In genomic region chr12:52579468-52580450, GRCh38 we compare ENCODE assay signal across 23 cellular contexts. TPM values are rescaled to one million over a fixed set of nuclear protein-coding genes. Genes with fewer than 3 reads are reported as not detected.
DNase-seq lines count a peak whose midpoint lies in the region; ATAC-seq, FAIRE-seq and TF ChIP-seq lines count a peak whose summit lies in the region.
"Had no signal": no experiment of that assay in that cellular context is flagged by ENCODE, and none has a peak within 500 bp of the region (broad histone marks: within the 10 kb centered on the region; RNA-seq: fewer than 3 reads in every experiment).

No MANE protein-coding gene starts in this region.

- BruUV-seq in OCI-LY7 (replicated peaks; lab: Mats Ljungman, UMichigan): no TSS peak

- H2AFZ ChIP-seq in hepatocyte: no peak overlapping the region
- H2AFZ ChIP-seq in smooth muscle cell (ENCODE audit: low read depth): no peak overlapping the region
- H2AFZ ChIP-seq in OCI-LY7 (ENCODE audit: low read length): no peak overlapping the region

- H3K4me1 ChIP-seq in RWPE2 (ENCODE audit: insufficient read depth, poor library complexity, severe bottlenecking) (peaks cover 40% of the 10 kb centered on the region), hepatocyte (ENCODE audit: insufficient read depth) (no peaks in the 10 kb centered on the region), smooth muscle cell (ENCODE audit: low read depth) (no peaks in the 10 kb centered on the region), OCI-LY7 (ENCODE audit: insufficient read depth, low read length, poor library complexity, severe bottlenecking) (no peaks in the 10 kb centered on the region)
- H3K4me1 ChIP-seq: pancreas, testis had no signal

- H3K9me2 ChIP-seq in hepatocyte (replicated peaks; ENCODE audit: insufficient read depth) (no peaks in the 10 kb centered on the region), OCI-LY7 (ENCODE audit: insufficient read depth, low read length) (no peaks in the 10 kb centered on the region)

- no peaks in the 10 kb centered on the region for H3K79me2 ChIP-seq in hepatocyte
- H3K79me2 ChIP-seq in smooth muscle cell (ENCODE audit: low read depth): no peaks in the 10 kb centered on the region
- no peaks in the 10 kb centered on the region for H3K79me2 ChIP-seq in OCI-LY7 (ENCODE audit: insufficient read depth, low read depth, low read length)

- H3K4me3 ChIP-seq in RWPE2 (ENCODE audit: severe bottlenecking) (no peak overlapping the region), hepatocyte (no peak overlapping the region), smooth muscle cell (no peak overlapping the region), OCI-LY7 (ENCODE audit: low read depth, low read length, poor library complexity, severe bottlenecking) (no peak overlapping the region)
- H3K4me3 ChIP-seq: pancreas, testis had no signal

- POLR2A ChIA-PET in OCI-LY7 (lab: Charles Lee): interaction anchor here (0.5 to 0.6 kb wide), 2 partner anchors 237 to 276 kb away, joined by 3 read pairs; no protein-coding TSS in a partner anchor

- H3K9me3 Mint-ChIP-seq in endothelial cell (ENCODE audit: unreplicated experiment): no peaks in the 10 kb centered on the region
- H3K9me3 Mint-ChIP-seq: activated CD4-positive, alpha-beta memory T cell treated with anti-CD3 and anti-CD28 coated beads, Interleukin-2, amount 10 ng/mL, durations not matched to agents 7 days and 5 days; activated T-cell treated with anti-CD3 and anti-CD28 coated beads, Interleukin-2, amount 50 U/mL, for 4 hours had no signal

- CTCF ChIA-PET in OCI-LY7 (lab: Charles Lee; ENCODE audit: unreplicated experiment): interaction anchor here (0.5 kb wide), 1 partner anchor 398 kb away, joined by 7 read pairs; no protein-coding TSS in a partner anchor

- H3K4me2 ChIP-seq in hepatocyte (no peak overlapping the region), smooth muscle cell (no peak overlapping the region), OCI-LY7 (ENCODE audit: low read length) (no peak overlapping the region)

- no peak overlapping the region for H3K27ac Mint-ChIP-seq in endothelial cell (ENCODE audit: unreplicated experiment)
- H3K27ac Mint-ChIP-seq: activated CD4-positive, alpha-beta memory T cell treated with anti-CD3 and anti-CD28 coated beads, Interleukin-2, amount 10 ng/mL, durations not matched to agents 7 days and 5 days had no signal

- peaks cover 2% of the 10 kb centered on the region for H3K27me3 Mint-ChIP-seq in endothelial cell (ENCODE audit: unreplicated experiment)

- 75% methylated on average over 10 of the region's 10 CpGs for WGBS in hepatocyte (ENCODE audit: low lambda C conversion rate, missing lambda C conversion rate)
- WGBS in smooth muscle cell (ENCODE audit: low lambda C conversion rate): 72% methylated on average over 10 of the region's 10 CpGs

- intact Hi-C loops in OCI-LY7 (cut with micrococcal nuclease; ENCODE audit: unreplicated experiment): no loop called here

- ATAC-seq in RWPE2 (ENCODE audit: low read depth): peak; percentile 52
- ATAC-seq: activated T-cell treated with anti-CD3 and anti-CD28 coated beads, Interleukin-2, amount 50 U/mL, for 4 hours; pancreas had no signal

- H4K20me1 ChIP-seq in hepatocyte (ENCODE audit: insufficient read depth, poor library complexity, severe bottlenecking) (no peaks in the 10 kb centered on the region), smooth muscle cell (ENCODE audit: low read depth) (no peaks in the 10 kb centered on the region), OCI-LY7 (ENCODE audit: insufficient read depth, low read length) (no peaks in the 10 kb centered on the region)

- no peaks in the 10 kb centered on the region for H3K36me3 Mint-ChIP-seq in endothelial cell (ENCODE audit: low read depth, unreplicated experiment)

- no peak for FAIRE-seq in RCC 7860 (lab: Jason Lieb, UNC)
- FAIRE-seq: D721Med, GM12892, pancreas had no signal

- H3K4me3 Mint-ChIP-seq in endothelial cell (ENCODE audit: unreplicated experiment): no peak overlapping the region
- H3K4me3 Mint-ChIP-seq: activated CD4-positive, alpha-beta memory T cell treated with anti-CD3 and anti-CD28 coated beads, Interleukin-2, amount 10 ng/mL, durations not matched to agents 7 days and 5 days; activated T-cell treated with anti-CD3 and anti-CD28 coated beads, Interleukin-2, amount 50 U/mL, for 4 hours had no signal

- H3K36me3 ChIP-seq in RWPE2 (ENCODE audit: low read depth): no peaks in the 10 kb centered on the region
- H3K36me3 ChIP-seq in hepatocyte (replicated peaks; ENCODE audit: insufficient read depth, low read depth): no peaks in the 10 kb centered on the region
- no peaks in the 10 kb centered on the region for H3K36me3 ChIP-seq in smooth muscle cell (ENCODE audit: low read depth)
- no peaks in the 10 kb centered on the region for H3K36me3 ChIP-seq in OCI-LY7 (ENCODE audit: insufficient read depth, low read length)
- H3K36me3 ChIP-seq: pancreas had no signal

- H3K27ac ChIP-seq in RWPE2 (ENCODE audit: poor library complexity, severe bottlenecking): peak overlapping the region; percentile 83
- peak overlapping the region; percentile 20 for H3K27ac ChIP-seq in hepatocyte
- H3K27ac ChIP-seq in smooth muscle cell (ENCODE audit: low read depth): peak overlapping the region; percentile 77
- no peak overlapping the region for H3K27ac ChIP-seq in OCI-LY7 (ENCODE audit: low read depth, low read length, poor library complexity, severe bottlenecking)
- H3K27ac ChIP-seq: 22Rv1, pancreas, testis had no signal

- H3K27me3 ChIP-seq in RWPE2 (ENCODE audit: insufficient read depth, poor library complexity, severe bottlenecking) (no peaks in the 10 kb centered on the region), hepatocyte (no peaks in the 10 kb centered on the region), smooth muscle cell (ENCODE audit: low read depth) (no peaks in the 10 kb centered on the region)
- H3K27me3 ChIP-seq: pancreas, testis had no signal

- DNase-seq in DMS 273 (lab: John Stamatoyannopoulos, UW; ENCODE audit: unreplicated experiment): peak; percentile 6
- DNase-seq in DMS 273 treated with DMSO at 0.1 percent for 48 hours (lab: John Stamatoyannopoulos, UW): no peak
- peak; percentile 36 for DNase-seq in RWPE2 (ENCODE audit: low spot score)
- DNase-seq in hepatocyte (ENCODE audit: low spot score): no peak
- DNase-seq in smooth muscle cell (lab: John Stamatoyannopoulos, UW; ENCODE audit: unreplicated experiment): no peak
- DNase-seq in endothelial cell (ENCODE audit: low spot score): no peak
- DNase-seq in RCC 7860 (ENCODE audit: low spot score): no peak
- DNase-seq in OCI-LY7 (ENCODE audit: low spot score): no peak
- DNase-seq: activated CD4-positive, alpha-beta memory T cell treated with anti-CD3 and anti-CD28 coated beads, Interleukin-2, amount 10 ng/mL, durations not matched to agents 7 days and 5 days; activated naive CD4-positive, alpha-beta T cell treated with anti-CD3 and anti-CD28 coated beads, Interleukin-2, amount 50 U/mL, for 16 hours; activated T-cell treated with anti-CD3 and anti-CD28 coated beads, Interleukin-2, amount 50 U/mL, for 4 hours; Kasumi-1; NK-92 treated with Interleukin-12 subunit alpha and Interleukin-12 subunit beta, amount 100 ng/mL, for 24 hours; pancreas; testis had no signal

- H3K9me3 ChIP-seq in RWPE2 (ENCODE audit: severe bottlenecking) (no peaks in the 10 kb centered on the region), hepatocyte (ENCODE audit: low read depth) (no peaks in the 10 kb centered on the region), smooth muscle cell (replicated peaks; ENCODE audit: low read depth) (no peaks in the 10 kb centered on the region), OCI-LY7 (ENCODE audit: low read length) (no peaks in the 10 kb centered on the region)
- H3K9me3 ChIP-seq: pancreas, testis had no signal

- H3K9ac ChIP-seq in smooth muscle cell (ENCODE audit: low read depth): peak overlapping the region; percentile 35

- peaks cover 9% of the 10 kb centered on the region for H3K4me1 Mint-ChIP-seq in endothelial cell (ENCODE audit: unreplicated experiment)
- H3K4me1 Mint-ChIP-seq: activated CD4-positive, alpha-beta memory T cell treated with anti-CD3 and anti-CD28 coated beads, Interleukin-2, amount 10 ng/mL, durations not matched to agents 7 days and 5 days had no signal

- no peaks in the 10 kb centered on the region for H3F3A ChIP-seq in smooth muscle cell (ENCODE audit: low read depth)

- TF ChIP-seq CTCF in RWPE2 (IDR thresholded peaks at IDR 0.05; ENCODE audit: poor library complexity, severe bottlenecking): no peak
- TF ChIP-seq CTCF in hepatocyte (IDR thresholded peaks at IDR 0.05; ENCODE audit: poor library complexity): no peak
- TF ChIP-seq CTCF in smooth muscle cell (IDR thresholded peaks at IDR 0.05; ENCODE audit: borderline replicate concordance, insufficient read depth, poor library complexity, severe bottlenecking): no peak
- no peak for TF ChIP-seq CTCF in endothelial cell (IDR thresholded peaks at IDR 0.05; ENCODE audit: unreplicated experiment)
- TF ChIP-seq CTCF in OCI-LY7 (conservative IDR thresholded peaks at IDR 0.05; ENCODE audit: low read length): no peak

RNA-seq across cellular contexts. Expression of gene KRT74, which starts 6.1 kb away (rescaled TPM):
- total RNA-seq in hepatocyte (not detected in 2 replicates), smooth muscle cell (0.22 TPM in 1 of 2 replicates, not detected in the other), endothelial cell (ENCODE audit: unreplicated experiment) (not detected), OCI-LY7 (2022) (not detected in 2 replicates)
- polyA plus RNA-seq in hepatocyte (not detected in 2 replicates), smooth muscle cell (not detected in 2 replicates)
- not detected in 2 replicates for total RNA-seq in OCI-LY7 (2014; rRNA removed; shearing (Covaris generic))
- total RNA-seq: activated CD4-positive, alpha-beta memory T cell treated with anti-CD3 and anti-CD28 coated beads, Interleukin-2, amount 10 ng/mL, durations not matched to agents 7 days and 5 days; activated T-cell treated with anti-CD3 and anti-CD28 coated beads, Interleukin-2, amount 50 U/mL, for 4 hours; epithelial cell of proximal tubule; HT1080; liver; pancreas; skeletal muscle tissue; T-helper 1 cell treated with Interleukin-12 subunit alpha and Interleukin-12 subunit beta and Interleukin-4 antibody, amounts not matched to agents 30 ng/mL and 1 ng/mL, for 36 hours had no signal
- polyA plus RNA-seq: liver, pancreas had no signal

RNA-seq across cellular contexts. Expression of gene KRT72, which starts 21.5 kb away (rescaled TPM):
- total RNA-seq in hepatocyte (not detected in 2 replicates), smooth muscle cell (not detected in 2 replicates), endothelial cell (ENCODE audit: unreplicated experiment) (0.28 TPM), OCI-LY7 (2022) (not detected in 2 replicates)
- polyA plus RNA-seq in hepatocyte (not detected in 2 replicates), smooth muscle cell (not detected in 2 replicates)
- not detected in 2 replicates for total RNA-seq in OCI-LY7 (2014; rRNA removed; shearing (Covaris generic))
- total RNA-seq: activated CD4-positive, alpha-beta memory T cell treated with anti-CD3 and anti-CD28 coated beads, Interleukin-2, amount 10 ng/mL, durations not matched to agents 7 days and 5 days; epithelial cell of proximal tubule; HT1080; liver; skeletal muscle tissue had no signal
- polyA plus RNA-seq: liver, pancreas had no signal

RNA-seq across cellular contexts. Expression of gene KRT71, which starts 26.8 kb away (rescaled TPM):
- total RNA-seq in hepatocyte (not detected in 2 replicates), smooth muscle cell (not detected in 2 replicates), endothelial cell (ENCODE audit: unreplicated experiment) (not detected), OCI-LY7 (2022) (not detected in 2 replicates)
- polyA plus RNA-seq in hepatocyte (not detected in 2 replicates), smooth muscle cell (not detected in 2 replicates)
- not detected in 2 replicates for total RNA-seq in OCI-LY7 (2014; rRNA removed; shearing (Covaris generic))
- total RNA-seq: activated CD4-positive, alpha-beta memory T cell treated with anti-CD3 and anti-CD28 coated beads, Interleukin-2, amount 10 ng/mL, durations not matched to agents 7 days and 5 days; activated T-cell treated with anti-CD3 and anti-CD28 coated beads, Interleukin-2, amount 50 U/mL, for 4 hours; epithelial cell of proximal tubule; HT1080; liver; pancreas; skeletal muscle tissue; T-helper 1 cell treated with Interleukin-12 subunit alpha and Interleukin-12 subunit beta and Interleukin-4 antibody, amounts not matched to agents 30 ng/mL and 1 ng/mL, for 36 hours had no signal
- polyA plus RNA-seq: liver, pancreas had no signal

RNA-seq across cellular contexts. Expression of gene KRT73, which starts 38.6 kb away (rescaled TPM):
- total RNA-seq in hepatocyte (not detected in 2 replicates), smooth muscle cell (not detected in 2 replicates), endothelial cell (ENCODE audit: unreplicated experiment) (0.77 TPM), OCI-LY7 (2022) (not detected in 2 replicates)
- polyA plus RNA-seq in hepatocyte (not detected in 2 replicates), smooth muscle cell (not detected in 2 replicates)
- total RNA-seq in OCI-LY7 (2014; rRNA removed; shearing (Covaris generic)): not detected in 2 replicates
- total RNA-seq: activated CD4-positive, alpha-beta memory T cell treated with anti-CD3 and anti-CD28 coated beads, Interleukin-2, amount 10 ng/mL, durations not matched to agents 7 days and 5 days; epithelial cell of proximal tubule; HT1080; liver; pancreas had no signal
- polyA plus RNA-seq: liver, pancreas had no signal

RNA-seq across cellular contexts. Expression of gene KRT5, which starts 59.6 kb away (rescaled TPM):
- 13.0 and 15.8 TPM in 2 replicates for total RNA-seq in hepatocyte
- 7.4 and 11.3 TPM in 2 replicates for polyA plus RNA-seq in hepatocyte
- 152 and 209 TPM in 2 replicates for total RNA-seq in smooth muscle cell
- polyA plus RNA-seq in smooth muscle cell: 67.2 and 198 TPM in 2 replicates
- total RNA-seq in endothelial cell (ENCODE audit: unreplicated experiment): not detected
- total RNA-seq in OCI-LY7 (2014; rRNA removed; shearing (Covaris generic)): not detected in 2 replicates
- total RNA-seq in OCI-LY7 (2022): 0.74 and 0.91 TPM in 2 replicates
- total RNA-seq: activated CD4-positive, alpha-beta memory T cell treated with anti-CD3 and anti-CD28 coated beads, Interleukin-2, amount 10 ng/mL, durations not matched to agents 7 days and 5 days; activated T-cell treated with anti-CD3 and anti-CD28 coated beads, Interleukin-2, amount 50 U/mL, for 4 hours; epithelial cell of proximal tubule; HT1080; liver; T-helper 1 cell treated with Interleukin-12 subunit alpha and Interleukin-12 subunit beta and Interleukin-4 antibody, amounts not matched to agents 30 ng/mL and 1 ng/mL, for 36 hours had no signal

Comparison
In these comparisons a context has a peak if more than half of its experiments do, and no peak if none do; other contexts are left out.
1. DNase-seq: peak in DMS 273 (single experiment) and RWPE2 (single experiment); none in DMS 273 treated with DMSO at 0.1 percent for 48 hours (single experiment), hepatocyte (single experiment), smooth muscle cell (single experiment), endothelial cell (single experiment), RCC 7860 (single experiment) and OCI-LY7 (single experiment).